1 cellular context compared by ENCODE assay signal in genomic region chr15:60407406-60407805, GRCh38.
TF ChIP-seq lines count a peak whose summit lies in the region.

No MANE protein-coding gene starts in this region.

TF ChIP-seq in GM23338, 12 proteins besides CTCF, POLR2A, EP300 and RAD21 (continued from another document):
- TF ChIP-seq ZNF462 (CRISPR knock-in tag; IDR thresholded peaks at IDR 0.05) (no peak), ZNF331 (CRISPR knock-in tag; IDR thresholded peaks at IDR 0.05; ENCODE audit: low read depth) (no peak)
